Comparison of ENCODE assay signal across 28 cellular contexts in genomic region chr9:97602430-97602829, GRCh38.
"Had no signal": no experiment of that assay in that cellular context is flagged by ENCODE, and none has a peak within 500 bp of the region (broad histone marks: within the 10 kb centered on the region; RNA-seq: fewer than 3 reads in every experiment).

No MANE protein-coding gene starts in this region.

- H3K27me3 ChIP-seq: colonic mucosa, dorsolateral prefrontal cortex, pancreas, uterus had no signal

- FAIRE-seq: bronchial epithelial cell, islet of Langerhans, pancreas had no signal

- H3K4me3 ChIP-seq: colonic mucosa, dorsolateral prefrontal cortex, pancreas, prostate gland, skin epidermis, uterus had no signal

- DNase-seq: activated CD4-positive, alpha-beta T cell treated with anti-CD3 and anti-CD28 coated beads for 48 hours; activated CD4-positive, alpha-beta T cell treated with anti-CD3 and anti-CD28 coated beads, Interleukin-2, amount 50 U/mL, for 48 hours; activated CD8-positive, alpha-beta memory T cell treated with anti-CD3 and anti-CD28 coated beads, Interleukin-2, amount 50 U/mL, for 4 hours; activated gamma-delta T cell treated with Interleukin-2 at 50 U/mL for 16 hours; activated T-cell treated with anti-CD3 and anti-CD28 coated beads, Interleukin-2, amount 50 U/mL, for 1 hour; anterior cingulate cortex; colonic mucosa; effector memory CD4-positive, alpha-beta T cell; erythroblast; mammary epithelial cell; naive B cell; nephron progenitor cell; pancreas; stimulated activated CD4-positive, alpha-beta T cell treated with anti-CD3 and anti-CD28 coated beads, Interleukin-12 subunit alpha, Interleukin-12 subunit beta, amount 100 ng/mL, for 4 hours; stimulated activated CD4-positive, alpha-beta T cell treated with anti-CD3 and anti-CD28 coated beads, Interleukin-4, amount 100 ng/mL, for 1 hour; stimulated activated naive CD8-positive, alpha-beta T cell treated with anti-CD3 and anti-CD28 coated beads, Interleukin-15, Interleukin-2, amounts not matched to agents 100 U/mL and 50 U/mL, for 24 hours; SW 1271; T1000; uterus; WERI-Rb-1 had no signal

- H3K9me3 ChIP-seq: colonic mucosa, pancreas, prostate gland, uterus had no signal

- H3K27ac ChIP-seq: colonic mucosa, pancreas, prostate gland, skin epidermis, uterus, WERI-Rb-1 had no signal

- H3K36me3 ChIP-seq: uterus had no signal

- ATAC-seq: activated CD4-positive, CD25-positive, alpha-beta regulatory T cell treated with anti-CD3 and anti-CD28 coated beads, Interleukin-2, amount 50 U/mL, for 24 hours; activated naive CD4-positive, alpha-beta T cell treated with anti-CD3 and anti-CD28 coated beads, Interleukin-2, amount 50 U/mL, for 72 hours; activated T-helper 17 cell treated with anti-CD3 and anti-CD28 coated beads, Interleukin-2, amount 50 U/mL, for 72 hours; pancreas; stimulated activated naive CD8-positive, alpha-beta T cell treated with anti-CD3 and anti-CD28 coated beads, Interleukin-15, Interleukin-2, amounts not matched to agents 100 U/mL and 50 U/mL, for 24 hours had no signal

- H3K4me1 ChIP-seq: colonic mucosa, pancreas, prostate gland, uterus had no signal
